In genomic region chr10:71594934-71595571, GRCh38 we compare ENCODE assay signal across 29 cellular contexts.
"Had no signal": no experiment of that assay in that cellular context is flagged by ENCODE, and none has a peak within 500 bp of the region (broad histone marks: within the 10 kb centered on the region; RNA-seq: fewer than 3 reads in every experiment).

No MANE protein-coding gene starts in this region.

- H3K36me3 Mint-ChIP-seq: naive B cell; naive thymus-derived CD8-positive, alpha-beta T cell; natural killer cell treated with Interleukin-12 subunit alpha and Interleukin-12 subunit beta and Interleukin-15 and Interleukin-18, amount 100 ng/mL, for 72 hours; stimulated activated effector memory CD8-positive, alpha-beta T cell treated with anti-CD3 and anti-CD28 coated beads, Interleukin-12 subunit alpha, Interleukin-12 subunit beta, amount 100 ng/mL, for 72 hours; stimulated activated naive B cell treated with anti-CD40 and anti-IgM and Interleukin-4, amounts not matched to agents 10 μg/mL and 1 μg/mL and 100 μg/mL, for 72 hours had no signal

- H3K9me3 Mint-ChIP-seq: naive B cell; naive thymus-derived CD8-positive, alpha-beta T cell; natural killer cell treated with Interleukin-12 subunit alpha and Interleukin-12 subunit beta and Interleukin-15 and Interleukin-18, amount 100 ng/mL, for 72 hours; nephron progenitor cell; neural crest cell; stimulated activated effector memory CD8-positive, alpha-beta T cell treated with anti-CD3 and anti-CD28 coated beads, Interleukin-12 subunit alpha, Interleukin-12 subunit beta, amount 100 ng/mL, for 72 hours; stimulated activated naive B cell treated with anti-CD40 and anti-IgM and Interleukin-4, amounts not matched to agents 10 μg/mL and 1 μg/mL and 100 μg/mL, for 72 hours; stimulated activated naive CD8-positive, alpha-beta T cell treated with anti-CD3 and anti-CD28 coated beads, Interleukin-15, Interleukin-2, amounts not matched to agents 100 ng/mL and 50 ng/mL, for 24 hours had no signal

- H3K4me3 Mint-ChIP-seq: naive B cell; naive thymus-derived CD8-positive, alpha-beta T cell; natural killer cell treated with Interleukin-12 subunit alpha and Interleukin-12 subunit beta and Interleukin-15 and Interleukin-18, amount 100 ng/mL, for 72 hours; nephron progenitor cell; neural crest cell; stimulated activated effector memory CD8-positive, alpha-beta T cell treated with anti-CD3 and anti-CD28 coated beads, Interleukin-12 subunit alpha, Interleukin-12 subunit beta, amount 100 ng/mL, for 72 hours; stimulated activated naive B cell treated with anti-CD40 and anti-IgM and Interleukin-4, amounts not matched to agents 10 μg/mL and 1 μg/mL and 100 μg/mL, for 72 hours; stimulated activated naive CD8-positive, alpha-beta T cell treated with anti-CD3 and anti-CD28 coated beads, Interleukin-15, Interleukin-2, amounts not matched to agents 100 ng/mL and 50 ng/mL, for 24 hours had no signal

- H3K36me3 ChIP-seq: neutrophil, pancreas, right lobe of liver, sigmoid colon, stomach, thoracic aorta, thyroid gland, tibial nerve, upper lobe of left lung, uterus had no signal

- H3K27ac ChIP-seq: neutrophil, pancreas, psoas muscle, sigmoid colon, stomach, thoracic aorta, thyroid gland, tibial nerve, upper lobe of left lung, uterus had no signal

- H3K27ac Mint-ChIP-seq: natural killer cell treated with Interleukin-12 subunit alpha and Interleukin-12 subunit beta and Interleukin-15 and Interleukin-18, amount 100 ng/mL, for 72 hours; nephron progenitor cell; progenitor cell of endocrine pancreas; stimulated activated effector memory CD8-positive, alpha-beta T cell treated with anti-CD3 and anti-CD28 coated beads, Interleukin-12 subunit alpha, Interleukin-12 subunit beta, amount 100 ng/mL, for 72 hours; stimulated activated naive B cell treated with anti-CD40 and anti-IgM and Interleukin-4, amounts not matched to agents 10 μg/mL and 1 μg/mL and 100 μg/mL, for 72 hours had no signal

- ATAC-seq: naive thymus-derived CD8-positive, alpha-beta T cell; natural killer cell treated with Interleukin-12 subunit alpha and Interleukin-12 subunit beta and Interleukin-15 and Interleukin-18, amount 100 ng/mL, for 72 hours; pancreas; psoas muscle; right cardiac atrium; stimulated activated effector memory CD8-positive, alpha-beta T cell treated with anti-CD3 and anti-CD28 coated beads, Interleukin-12 subunit alpha, Interleukin-12 subunit beta, amount 100 ng/mL, for 72 hours; stimulated activated naive B cell treated with anti-CD40 and anti-IgM and Interleukin-4, amounts not matched to agents 10 μg/mL and 1 μg/mL and 100 μg/mL, for 72 hours had no signal

- H3K27me3 Mint-ChIP-seq: naive thymus-derived CD8-positive, alpha-beta T cell; natural killer cell treated with Interleukin-12 subunit alpha and Interleukin-12 subunit beta and Interleukin-15 and Interleukin-18, amount 100 ng/mL, for 72 hours; stimulated activated naive CD8-positive, alpha-beta T cell treated with anti-CD3 and anti-CD28 coated beads, Interleukin-15, Interleukin-2, amounts not matched to agents 100 ng/mL and 50 ng/mL, for 24 hours had no signal

- H3K4me3 ChIP-seq: pancreas, psoas muscle, right lobe of liver, sigmoid colon, stomach, thoracic aorta, thyroid gland, tibial nerve, upper lobe of left lung, uterus had no signal

- DNase-seq: naive B cell; naive thymus-derived CD8-positive, alpha-beta T cell; nephron progenitor cell; nucleus accumbens; pancreas; psoas muscle; right cardiac atrium; right lobe of liver; sigmoid colon; small intestine; stimulated activated CD4-positive, alpha-beta T cell treated with anti-CD3 and anti-CD28 coated beads, Interleukin-15, amount 100 ng/mL, for 24 hours; stimulated activated CD4-positive, alpha-beta T cell treated with anti-CD3 and anti-CD28 coated beads, Interleukin-2, amount 100 ng/mL, for 24 hours; stimulated activated CD4-positive, alpha-beta T cell treated with anti-CD3 and anti-CD28 coated beads, Interleukin-2, amount 100 ng/mL, for 48 hours; stimulated activated CD4-positive, alpha-beta T cell treated with anti-CD3 and anti-CD28 coated beads, Interleukin-4, amount 100 ng/mL, for 24 hours; stimulated activated naive B cell treated with anti-CD40 and anti-IgM and Interleukin-4, amounts not matched to agents 10 μg/mL and 1 μg/mL and 100 μg/mL, for 72 hours; stimulated activated naive CD4-positive, alpha-beta T cell treated with Interleukin-2 at 50 U/mL for 16 hours; stomach; thyroid gland; trophoblast cell; upper lobe of left lung; uterus had no signal

- H3K4me1 Mint-ChIP-seq: stimulated activated effector memory CD8-positive, alpha-beta T cell treated with anti-CD3 and anti-CD28 coated beads, Interleukin-12 subunit alpha, Interleukin-12 subunit beta, amount 100 ng/mL, for 72 hours had no signal

- H3K9me3 ChIP-seq: neutrophil, pancreas, psoas muscle, right lobe of liver, sigmoid colon, stomach, thoracic aorta, thyroid gland, tibial nerve, upper lobe of left lung, uterus had no signal

- H3K27me3 ChIP-seq: pancreas, right lobe of liver, sigmoid colon, stomach, thyroid gland, tibial nerve, upper lobe of left lung, uterus had no signal
